In the genomic region with DNA sequence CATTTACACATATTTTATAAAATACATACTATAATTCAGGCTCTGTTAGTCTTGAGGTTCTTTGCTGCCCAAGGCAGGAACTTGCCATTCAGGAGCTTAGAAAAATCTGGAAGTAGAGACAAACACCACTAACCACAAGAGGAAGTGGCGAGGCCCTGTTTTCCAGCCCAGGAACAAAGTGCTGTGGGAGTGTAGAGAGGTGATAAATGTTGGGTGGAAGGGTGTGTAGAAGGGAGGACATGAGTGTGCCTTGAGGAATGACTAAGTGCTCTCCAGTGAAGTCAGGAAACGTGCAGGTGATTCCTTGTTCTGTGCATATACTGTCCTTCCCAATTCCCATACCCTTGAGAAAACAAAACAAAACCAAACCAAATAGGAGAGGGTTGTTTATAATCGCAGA, we compare ENCODE assay signal across 9 cellular contexts.
A peak's percentile ranks its signal among the peaks of the same experiment; 100 is the strongest.
DNase-seq lines count a peak whose midpoint lies in the region; ATAC-seq and TF ChIP-seq lines count a peak whose summit lies in the region.
"Had no signal": no experiment of that assay in that cellular context is flagged by ENCODE, and none has a peak within 500 bp of the region (broad histone marks: within the 10 kb centered on the region; RNA-seq: fewer than 3 reads in every experiment).

No MANE protein-coding gene starts in this region.

- ATAC-seq in foreskin keratinocyte (peak; percentile 87), psoas muscle (peak; percentile 48 to 69 (median 56)), GM18861 (IDR thresholded peaks at IDR 0.05; ENCODE audit: unreplicated experiment) (no peak)

- peaks cover 7% of the 10 kb centered on the region for H3K9me3 ChIP-seq in psoas muscle

- DNase-seq in GDM1 (lab: John Stamatoyannopoulos, UW) (peak; percentile 91), RWPE1 (ENCODE audit: low spot score) (peak; percentile 26), foreskin keratinocyte (peak; percentile 34 to 68), psoas muscle (no peak), KG1 (lab: John Stamatoyannopoulos, UW) (no peak), NCI-H2107 treated with DMSO at 0.1 percent for 48 hours (lab: John Stamatoyannopoulos, UW; ENCODE audit: unreplicated experiment) (no peak)
- no peak for DNase-seq in stimulated activated naive CD4-positive, alpha-beta T cell treated with Interleukin-2 at 50 U/mL for 16 hours (lab: John Stamatoyannopoulos, UW)
- DNase-seq: T-helper 1 cell had no signal

- TF ChIP-seq CTCF in RWPE1 (conservative IDR thresholded peaks at IDR 0.05; ENCODE audit: low read depth), result no peak
- TF ChIP-seq CTCF in foreskin keratinocyte (conservative IDR thresholded peaks at IDR 0.05), result no peak
- TF ChIP-seq CTCF in psoas muscle (IDR thresholded peaks at IDR 0.05), result no peak

- no peaks in the 10 kb centered on the region for H3K36me3 ChIP-seq in psoas muscle (ENCODE audit: insufficient read depth in 1 of 2, low read depth in 1 of 2)

- POLR2A ChIA-PET in RWPE1 (lab: Yijun Ruan, JAX; ENCODE audit: low non-redundant PET), result no interaction called here

- H3K27me3 ChIP-seq in foreskin keratinocyte (no peaks in the 10 kb centered on the region), psoas muscle (ENCODE audit: insufficient read depth in 3 of 3, low read length in 2 of 3) (no peaks in the 10 kb centered on the region)

- WGBS in psoas muscle, 3 donors, result 73% methylated on average over 3 of the region's 3 CpGs

- peaks cover 16% of the 10 kb centered on the region for H3K4me1 ChIP-seq in foreskin keratinocyte
- H3K4me1 ChIP-seq in psoas muscle, result peaks cover 21% of the 10 kb centered on the region

- H3K4me3 ChIP-seq in psoas muscle, result no peak overlapping the region

- no peak overlapping the region for H3K27ac ChIP-seq in RWPE1
- no peak overlapping the region for H3K27ac ChIP-seq in foreskin keratinocyte
- peak overlapping the region; percentile 88 for H3K27ac ChIP-seq in psoas muscle

- intact Hi-C loops in psoas muscle (cut with DNase I), result loop anchor here in 1 of 2 donors (5.0 kb wide), 2 partner anchors 37 to 82 kb away; a partner anchor contains a TSS

- CTCF ChIA-PET in RWPE1 (lab: Yijun Ruan, JAX), result no interaction called here

Comparison
In these comparisons a context has a peak if more than half of its experiments do, and no peak if none do; other contexts are left out.
1. DNase-seq: peak in GDM1 (single experiment), RWPE1 (single experiment) and foreskin keratinocyte (2 of 2); none in psoas muscle (0 of 2), KG1 (single experiment), NCI-H2107 treated with DMSO at 0.1 percent for 48 hours (single experiment) and stimulated activated naive CD4-positive, alpha-beta T cell treated with Interleukin-2 at 50 U/mL for 16 hours (single experiment).